In genomic region chr5:73365990-73366667, GRCh38 we compare ENCODE assay signal across 25 cellular contexts.
DNase-seq lines count a peak whose midpoint lies in the region; ATAC-seq and TF ChIP-seq lines count a peak whose summit lies in the region.
"Had no signal": no experiment of that assay in that cellular context is flagged by ENCODE, and none has a peak within 500 bp of the region (broad histone marks: within the 10 kb centered on the region; RNA-seq: fewer than 3 reads in every experiment).

No MANE protein-coding gene starts in this region.

- intact Hi-C loops in sciatic nerve (cut with DNase I), result no loop called here
- intact Hi-C loops in activated CD4-positive, alpha-beta T cell treated with anti-CD3 and anti-CD28 coated beads, Interleukin-2, amount 10 ng/mL, durations not matched to agents 24 days and 14 days (cut with micrococcal nuclease), result no loop called here
- intact Hi-C loops in upper lobe of right lung (cut with DNase I), result no loop called here

- ATAC-seq in sciatic nerve (peak; percentile 35), upper lobe of right lung (no peak)
- ATAC-seq: activated CD8-positive, alpha-beta memory T cell treated with anti-CD3 and anti-CD28 coated beads, Interleukin-2, amount 10 ng/mL, durations not matched to agents 7 days and 5 days; activated naive CD4-positive, alpha-beta T cell treated with anti-CD3 and anti-CD28 coated beads, Interleukin-2, amount 50 U/mL, for 72 hours; effector memory CD8-positive, alpha-beta T cell; lower lobe of right lung had no signal

- no peaks in the 10 kb centered on the region for H3K9me3 ChIP-seq in upper lobe of right lung
- H3K9me3 ChIP-seq: BLaER1, Caco-2, lower lobe of right lung, tibial artery had no signal

- peaks cover 56% of the 10 kb centered on the region for H3K4me1 Mint-ChIP-seq in chondrocyte (ENCODE audit: low read depth)
- no peaks in the 10 kb centered on the region for H3K4me1 Mint-ChIP-seq in activated T-cell treated with anti-CD3 and anti-CD28 coated beads, Interleukin-2, amount 50 U/mL, for 24 hours (ENCODE audit: low read depth)
- H3K4me1 Mint-ChIP-seq in activated CD4-positive, alpha-beta T cell treated with anti-CD3 and anti-CD28 coated beads, Interleukin-2, amount 10 ng/mL, durations not matched to agents 24 days and 14 days, result no peaks in the 10 kb centered on the region
- H3K4me1 Mint-ChIP-seq: activated CD8-positive, alpha-beta memory T cell treated with anti-CD3 and anti-CD28 coated beads, Interleukin-2, amount 10 ng/mL, durations not matched to agents 7 days and 5 days had no signal

- TF ChIP-seq CTCF in chondrocyte (IDR thresholded peaks at IDR 0.05) (no peak), upper lobe of right lung (IDR thresholded peaks at IDR 0.05) (no peak)

- no peaks in the 10 kb centered on the region for H3K36me3 ChIP-seq in upper lobe of right lung
- H3K36me3 ChIP-seq: BLaER1, lower lobe of right lung, tibial artery had no signal

- H3K36me3 Mint-ChIP-seq in chondrocyte (ENCODE audit: low read depth), result no peaks in the 10 kb centered on the region
- H3K36me3 Mint-ChIP-seq in activated T-cell treated with anti-CD3 and anti-CD28 coated beads, Interleukin-2, amount 50 U/mL, for 24 hours (ENCODE audit: low read depth), result no peaks in the 10 kb centered on the region
- no peaks in the 10 kb centered on the region for H3K36me3 Mint-ChIP-seq in activated CD4-positive, alpha-beta T cell treated with anti-CD3 and anti-CD28 coated beads, Interleukin-2, amount 10 ng/mL, durations not matched to agents 24 days and 14 days (ENCODE audit: low read depth)
- H3K36me3 Mint-ChIP-seq: activated CD8-positive, alpha-beta memory T cell treated with anti-CD3 and anti-CD28 coated beads, Interleukin-2, amount 10 ng/mL, durations not matched to agents 7 days and 5 days had no signal

- DNase-seq in NCI-H146 (lab: John Stamatoyannopoulos, UW) (peak; percentile 80), NCI-H146 treated with DMSO at 0.1 percent for 48 hours (lab: John Stamatoyannopoulos, UW; ENCODE audit: unreplicated experiment) (no peak), NCI-H69 (lab: John Stamatoyannopoulos, UW) (peak; percentile 59), chondrocyte (ENCODE audit: low spot score) (no peak), sciatic nerve (ENCODE audit: low spot score) (no peak), upper lobe of right lung (no peak)
- DNase-seq in activated T-cell treated with anti-CD3 and anti-CD28 coated beads, Interleukin-2, amount 50 U/mL, for 24 hours, result no peak
- DNase-seq in activated CD4-positive, alpha-beta T cell treated with anti-CD3 and anti-CD28 coated beads, Interleukin-2, amount 10 ng/mL, durations not matched to agents 24 days and 14 days, result no peak
- DNase-seq: activated CD4-positive, alpha-beta T cell treated with anti-CD3 and anti-CD28 coated beads for 4 hours; activated CD8-positive, alpha-beta memory T cell treated with anti-CD3 and anti-CD28 coated beads, Interleukin-2, amount 10 ng/mL, durations not matched to agents 7 days and 5 days; Caco-2; effector memory CD8-positive, alpha-beta T cell; kidney; lower lobe of right lung; NCI-H1417 treated with DMSO at 0.1 percent for 48 hours; NCI-H2171; NCI-H748 treated with DMSO at 0.1 percent for 48 hours; retina; SIG-M5; stimulated activated CD4-positive, alpha-beta T cell treated with anti-CD3 and anti-CD28 coated beads, Interleukin-12 subunit alpha, Interleukin-12 subunit beta, amount 100 ng/mL, for 4 hours; T-helper 1 cell; tibial artery had no signal

- no peak overlapping the region for H3K4me3 Mint-ChIP-seq in chondrocyte (ENCODE audit: unreplicated experiment)
- no peak overlapping the region for H3K4me3 Mint-ChIP-seq in activated T-cell treated with anti-CD3 and anti-CD28 coated beads, Interleukin-2, amount 50 U/mL, for 24 hours
- H3K4me3 Mint-ChIP-seq in activated CD4-positive, alpha-beta T cell treated with anti-CD3 and anti-CD28 coated beads, Interleukin-2, amount 10 ng/mL, durations not matched to agents 24 days and 14 days, result no peak overlapping the region
- H3K4me3 Mint-ChIP-seq: activated CD8-positive, alpha-beta memory T cell treated with anti-CD3 and anti-CD28 coated beads, Interleukin-2, amount 10 ng/mL, durations not matched to agents 7 days and 5 days; effector memory CD8-positive, alpha-beta T cell; stimulated activated naive CD8-positive, alpha-beta T cell treated with anti-CD3 and anti-CD28 coated beads, Interleukin-15, Interleukin-2, amounts not matched to agents 100 ng/mL and 50 ng/mL, for 24 hours had no signal

- peak overlapping the region; percentile 87 for H3K27ac Mint-ChIP-seq in chondrocyte (ENCODE audit: unreplicated experiment)
- H3K27ac Mint-ChIP-seq in activated T-cell treated with anti-CD3 and anti-CD28 coated beads, Interleukin-2, amount 50 U/mL, for 24 hours, result no peak overlapping the region
- H3K27ac Mint-ChIP-seq in activated CD4-positive, alpha-beta T cell treated with anti-CD3 and anti-CD28 coated beads, Interleukin-2, amount 10 ng/mL, durations not matched to agents 24 days and 14 days, result no peak overlapping the region
- H3K27ac Mint-ChIP-seq: activated CD8-positive, alpha-beta memory T cell treated with anti-CD3 and anti-CD28 coated beads, Interleukin-2, amount 10 ng/mL, durations not matched to agents 7 days and 5 days; activated naive CD4-positive, alpha-beta T cell treated with anti-CD3 and anti-CD28 coated beads, Interleukin-2, amount 50 U/mL, for 72 hours; effector memory CD8-positive, alpha-beta T cell; stimulated activated naive CD8-positive, alpha-beta T cell treated with anti-CD3 and anti-CD28 coated beads, Interleukin-15, Interleukin-2, amounts not matched to agents 100 ng/mL and 50 ng/mL, for 24 hours had no signal

- no peak overlapping the region for H3K27ac ChIP-seq in upper lobe of right lung
- H3K27ac ChIP-seq: BLaER1, lower lobe of right lung, tibial artery had no signal

- no peaks in the 10 kb centered on the region for H3K4me1 ChIP-seq in upper lobe of right lung
- H3K4me1 ChIP-seq: BLaER1, Caco-2, lower lobe of right lung, tibial artery had no signal

- H3K27me3 ChIP-seq in upper lobe of right lung, result peaks cover 31% of the 10 kb centered on the region
- H3K27me3 ChIP-seq: BLaER1 had no signal

- no peaks in the 10 kb centered on the region for H3K9me3 Mint-ChIP-seq in chondrocyte (ENCODE audit: low read depth)
- no peaks in the 10 kb centered on the region for H3K9me3 Mint-ChIP-seq in activated T-cell treated with anti-CD3 and anti-CD28 coated beads, Interleukin-2, amount 50 U/mL, for 24 hours
- H3K9me3 Mint-ChIP-seq in activated CD4-positive, alpha-beta T cell treated with anti-CD3 and anti-CD28 coated beads, Interleukin-2, amount 10 ng/mL, durations not matched to agents 24 days and 14 days, result no peaks in the 10 kb centered on the region
- H3K9me3 Mint-ChIP-seq: effector memory CD8-positive, alpha-beta T cell; stimulated activated naive CD8-positive, alpha-beta T cell treated with anti-CD3 and anti-CD28 coated beads, Interleukin-15, Interleukin-2, amounts not matched to agents 100 ng/mL and 50 ng/mL, for 24 hours had no signal

- no peak overlapping the region for H3K4me3 ChIP-seq in upper lobe of right lung
- H3K4me3 ChIP-seq: BLaER1, lower lobe of right lung, tibial artery had no signal

- H3K27me3 Mint-ChIP-seq in chondrocyte (ENCODE audit: low read depth), result no peaks in the 10 kb centered on the region
- peaks cover 59% of the 10 kb centered on the region for H3K27me3 Mint-ChIP-seq in activated T-cell treated with anti-CD3 and anti-CD28 coated beads, Interleukin-2, amount 50 U/mL, for 24 hours
- peaks cover 28% of the 10 kb centered on the region for H3K27me3 Mint-ChIP-seq in activated CD4-positive, alpha-beta T cell treated with anti-CD3 and anti-CD28 coated beads, Interleukin-2, amount 10 ng/mL, durations not matched to agents 24 days and 14 days

Comparison
In these comparisons a context has a peak if more than half of its experiments do, and no peak if none do; other contexts are left out.
1. DNase-seq: peak in NCI-H146 (single experiment) and NCI-H69 (single experiment); none in NCI-H146 treated with DMSO at 0.1 percent for 48 hours (single experiment), chondrocyte (single experiment), sciatic nerve (single experiment), activated T-cell treated with anti-CD3 and anti-CD28 coated beads, Interleukin-2, amount 50 U/mL, for 24 hours (single experiment), activated CD4-positive, alpha-beta T cell treated with anti-CD3 and anti-CD28 coated beads, Interleukin-2, amount 10 ng/mL, durations not matched to agents 24 days and 14 days (single experiment) and upper lobe of right lung (single experiment).